ENCODE assay signal across 1 cellular context in genomic region chr10:79347226-79347893, GRCh38.
TF ChIP-seq lines count a peak whose summit lies in the region.

TSS of gene PPIF (plus strand) at chr10:79347469. CDS start at chr10:79347549, 80 bp downstream.

TF ChIP-seq in GM23338, 12 proteins besides CTCF, POLR2A, EP300 and RAD21 (continued from another document):
- TF ChIP-seq POLR2AphosphoS5 (IDR thresholded peaks at IDR 0.05; ENCODE audit: low read depth): peak; percentile 19; the same call in 1 of the 2 replicates
